Comparison of ENCODE assay signal across 9 cellular contexts in the genomic region with DNA sequence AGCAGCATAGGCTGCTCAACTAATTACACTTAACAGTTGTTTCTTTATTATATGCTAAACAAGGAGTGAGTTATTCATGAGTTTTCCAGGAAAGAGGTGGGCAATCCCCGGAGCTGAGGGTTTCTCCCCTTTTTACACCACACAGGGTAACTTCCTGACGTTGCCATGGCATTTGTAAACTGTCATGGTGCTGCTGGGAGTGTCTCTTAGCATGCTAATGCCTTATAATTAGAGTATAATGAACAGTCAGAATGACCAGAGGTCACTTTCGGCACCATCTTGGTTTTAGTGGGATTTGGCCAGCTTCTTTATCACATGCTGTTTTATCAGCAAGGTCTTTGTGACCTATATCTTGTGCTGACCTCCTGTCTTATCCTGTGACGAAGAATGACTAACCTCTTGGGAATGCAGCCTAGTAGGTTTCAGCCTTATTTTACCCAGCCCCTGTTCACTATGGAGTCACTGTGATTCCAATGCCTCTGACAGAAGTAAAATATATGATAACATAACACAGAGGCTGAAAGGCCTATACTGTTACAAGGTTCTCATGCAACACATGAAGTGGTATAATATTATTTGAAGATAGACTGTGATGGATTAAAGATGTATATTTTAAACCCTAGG. TPM values are rescaled to one million over a fixed set of nuclear protein-coding genes. Genes with fewer than 3 reads are reported as not detected.
A peak's percentile ranks its signal among the peaks of the same experiment; 100 is the strongest.
DNase-seq lines count a peak whose midpoint lies in the region; ATAC-seq, FAIRE-seq and TF ChIP-seq lines count a peak whose summit lies in the region.
"Had no signal": no experiment of that assay in that cellular context is flagged by ENCODE, and none has a peak within 500 bp of the region (broad histone marks: within the 10 kb centered on the region; RNA-seq: fewer than 3 reads in every experiment).

No MANE protein-coding gene starts in this region.

- H3K9me3 ChIP-seq in A549: no peaks in the 10 kb centered on the region
- H3K9me3 ChIP-seq in gastrocnemius medialis: no peaks in the 10 kb centered on the region
- H3K9me3 ChIP-seq: mucosa of descending colon had no signal

- peaks cover 24% of the 10 kb centered on the region for H3K4me1 Mint-ChIP-seq in activated CD4-positive, alpha-beta memory T cell treated with anti-CD3 and anti-CD28 coated beads, Interleukin-2, amount 10 ng/mL, durations not matched to agents 7 days and 5 days

- H3K4me1 ChIP-seq in A549: peaks cover 14% of the 10 kb centered on the region
- no peaks in the 10 kb centered on the region for H3K4me1 ChIP-seq in gastrocnemius medialis

- H3K27me3 ChIP-seq in gastrocnemius medialis: no peaks in the 10 kb centered on the region

- H3K9me3 Mint-ChIP-seq in activated CD4-positive, alpha-beta memory T cell treated with anti-CD3 and anti-CD28 coated beads, Interleukin-2, amount 10 ng/mL, durations not matched to agents 7 days and 5 days: peaks cover 3% of the 10 kb centered on the region

- intact Hi-C loops in sciatic nerve (cut with DNase I): no loop called here
- intact Hi-C loops in gastrocnemius medialis (cut with DNase I; ENCODE audit: low total_unique reads): no loop called here

- TF ChIP-seq POLR2A in A549 (IDR thresholded peaks at IDR 0.05; ENCODE audit: low read length) (no peak), gastrocnemius medialis (IDR thresholded peaks at IDR 0.05) (no peak)

- FAIRE-seq in A549 (lab: Jason Lieb, UNC): no peak

- in situ Hi-C loops in gastrocnemius medialis (cut with MboI; ENCODE audit: low sequenced_read_pairs in 4 of 4): no loop called here

- no peaks in the 10 kb centered on the region for H3K36me3 ChIP-seq in gastrocnemius medialis

- H3K27me3 Mint-ChIP-seq in activated CD4-positive, alpha-beta memory T cell treated with anti-CD3 and anti-CD28 coated beads, Interleukin-2, amount 10 ng/mL, durations not matched to agents 7 days and 5 days: no peaks in the 10 kb centered on the region

- peak overlapping the region; percentile 49 to 75; a peak in 4 of 6 replicates for H3K27ac ChIP-seq in A549
- H3K27ac ChIP-seq in gastrocnemius medialis: no peak overlapping the region

- H3K27ac Mint-ChIP-seq in activated CD4-positive, alpha-beta memory T cell treated with anti-CD3 and anti-CD28 coated beads, Interleukin-2, amount 10 ng/mL, durations not matched to agents 7 days and 5 days: no peak overlapping the region

- TF ChIP-seq EP300 in A549 (IDR thresholded peaks at IDR 0.05): no peak

- no peak overlapping the region for H3K4me3 Mint-ChIP-seq in activated CD4-positive, alpha-beta memory T cell treated with anti-CD3 and anti-CD28 coated beads, Interleukin-2, amount 10 ng/mL, durations not matched to agents 7 days and 5 days

- no peak overlapping the region for H3K4me3 ChIP-seq in A549
- no peak overlapping the region for H3K4me3 ChIP-seq in gastrocnemius medialis
- H3K4me3 ChIP-seq: mucosa of descending colon had no signal

- CTCF ChIA-PET in A549 (lab: Yijun Ruan, JAX): no interaction called here
- CTCF ChIA-PET in activated CD4-positive, alpha-beta memory T cell treated with anti-CD3 and anti-CD28 coated beads, Interleukin-2, amount 10 ng/mL, durations not matched to agents 7 days and 5 days (lab: Charles Lee): no interaction called here

- POLR2A ChIA-PET in A549 (lab: Yijun Ruan, JAX): no interaction called here
- POLR2A ChIA-PET in activated CD4-positive, alpha-beta memory T cell treated with anti-CD3 and anti-CD28 coated beads, Interleukin-2, amount 10 ng/mL, durations not matched to agents 7 days and 5 days (lab: Charles Lee): interaction anchor here (0.6 to 1.2 kb wide), 3 partner anchors 9 to 12 kb away, joined by 3 to 4 read pairs (median 3); no protein-coding TSS in a partner anchor

- no peak for DNase-seq in A549 (ENCODE audit: low read depth in 1 of 2, low spot score in 1 of 2)
- peak; percentile 58 for DNase-seq in activated CD4-positive, alpha-beta memory T cell treated with anti-CD3 and anti-CD28 coated beads, Interleukin-2, amount 10 ng/mL, durations not matched to agents 7 days and 5 days
- DNase-seq in iPS DF 4.7 (ENCODE audit: extremely low read depth, low spot score): peak; percentile 14
- DNase-seq in COLO668 (lab: John Stamatoyannopoulos, UW; ENCODE audit: unreplicated experiment): no peak
- DNase-seq in sciatic nerve (ENCODE audit: low spot score): no peak
- DNase-seq in gastrocnemius medialis: no peak
- no peak for DNase-seq in DMS 273 (lab: John Stamatoyannopoulos, UW; ENCODE audit: unreplicated experiment)
- DNase-seq: mucosa of descending colon had no signal

- peak overlapping the region; percentile 42; the same call in 2 of the 3 replicates for H3K4me2 ChIP-seq in A549

- no peak for TF ChIP-seq CTCF in A549 (IDR thresholded peaks at IDR 0.05)
- TF ChIP-seq CTCF in gastrocnemius medialis (IDR thresholded peaks at IDR 0.05 in 4 of 5, conservative IDR thresholded peaks at IDR 0.05 in 1 of 5): no peak

- ATAC-seq in A549 (peak in 1 of 2 experiments; percentile 56; a peak in 2 of 6 replicates), HG03045 (IDR thresholded peaks at IDR 0.05; ENCODE audit: unreplicated experiment) (peak; percentile 59), sciatic nerve (no peak), gastrocnemius medialis (no peak)
- ATAC-seq: mucosa of descending colon had no signal

- H3K36me3 Mint-ChIP-seq in activated CD4-positive, alpha-beta memory T cell treated with anti-CD3 and anti-CD28 coated beads, Interleukin-2, amount 10 ng/mL, durations not matched to agents 7 days and 5 days (ENCODE audit: low read depth): peaks cover 25% of the 10 kb centered on the region

- 38% methylated on average over 4 of the region's 4 CpGs for WGBS in A549 (ENCODE audit: missing lambda C conversion rate)

- no peak for TF ChIP-seq RAD21 in A549 (conservative IDR thresholded peaks at IDR 0.05 in 1 of 2, IDR thresholded peaks at IDR 0.05 in 1 of 2)

TF ChIP-seq in A549, 52 proteins besides CTCF, POLR2A, EP300 and RAD21 (continues in another document):
- no peak for TF ChIP-seq MAFK (IDR thresholded peaks at IDR 0.05; ENCODE audit: partially characterized antibody)
- no peak for TF ChIP-seq ZNF302 (CRISPR knock-in tag; IDR thresholded peaks at IDR 0.05)
- no peak for TF ChIP-seq EHF (CRISPR knock-in tag; IDR thresholded peaks at IDR 0.05)
- TF ChIP-seq, protein P1, sequence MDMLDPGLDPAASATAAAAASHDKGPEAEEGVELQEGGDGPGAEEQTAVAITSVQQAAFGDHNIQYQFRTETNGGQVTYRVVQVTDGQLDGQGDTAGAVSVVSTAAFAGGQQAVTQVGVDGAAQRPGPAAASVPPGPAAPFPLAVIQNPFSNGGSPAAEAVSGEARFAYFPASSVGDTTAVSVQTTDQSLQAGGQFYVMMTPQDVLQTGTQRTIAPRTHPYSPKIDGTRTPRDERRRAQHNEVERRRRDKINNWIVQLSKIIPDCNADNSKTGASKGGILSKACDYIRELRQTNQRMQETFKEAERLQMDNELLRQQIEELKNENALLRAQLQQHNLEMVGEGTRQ (IDR thresholded peaks at IDR 0.05): no peak
- TF ChIP-seq NPAS2 (CRISPR knock-in tag; IDR thresholded peaks at IDR 0.05; ENCODE audit: borderline replicate concordance): no peak
- TF ChIP-seq FOSB (CRISPR knock-in tag; IDR thresholded peaks at IDR 0.05): no peak
- TF ChIP-seq ESRRA (IDR thresholded peaks at IDR 0.05; ENCODE audit: borderline replicate concordance, low read length): no peak
- TF ChIP-seq, protein P2, sequence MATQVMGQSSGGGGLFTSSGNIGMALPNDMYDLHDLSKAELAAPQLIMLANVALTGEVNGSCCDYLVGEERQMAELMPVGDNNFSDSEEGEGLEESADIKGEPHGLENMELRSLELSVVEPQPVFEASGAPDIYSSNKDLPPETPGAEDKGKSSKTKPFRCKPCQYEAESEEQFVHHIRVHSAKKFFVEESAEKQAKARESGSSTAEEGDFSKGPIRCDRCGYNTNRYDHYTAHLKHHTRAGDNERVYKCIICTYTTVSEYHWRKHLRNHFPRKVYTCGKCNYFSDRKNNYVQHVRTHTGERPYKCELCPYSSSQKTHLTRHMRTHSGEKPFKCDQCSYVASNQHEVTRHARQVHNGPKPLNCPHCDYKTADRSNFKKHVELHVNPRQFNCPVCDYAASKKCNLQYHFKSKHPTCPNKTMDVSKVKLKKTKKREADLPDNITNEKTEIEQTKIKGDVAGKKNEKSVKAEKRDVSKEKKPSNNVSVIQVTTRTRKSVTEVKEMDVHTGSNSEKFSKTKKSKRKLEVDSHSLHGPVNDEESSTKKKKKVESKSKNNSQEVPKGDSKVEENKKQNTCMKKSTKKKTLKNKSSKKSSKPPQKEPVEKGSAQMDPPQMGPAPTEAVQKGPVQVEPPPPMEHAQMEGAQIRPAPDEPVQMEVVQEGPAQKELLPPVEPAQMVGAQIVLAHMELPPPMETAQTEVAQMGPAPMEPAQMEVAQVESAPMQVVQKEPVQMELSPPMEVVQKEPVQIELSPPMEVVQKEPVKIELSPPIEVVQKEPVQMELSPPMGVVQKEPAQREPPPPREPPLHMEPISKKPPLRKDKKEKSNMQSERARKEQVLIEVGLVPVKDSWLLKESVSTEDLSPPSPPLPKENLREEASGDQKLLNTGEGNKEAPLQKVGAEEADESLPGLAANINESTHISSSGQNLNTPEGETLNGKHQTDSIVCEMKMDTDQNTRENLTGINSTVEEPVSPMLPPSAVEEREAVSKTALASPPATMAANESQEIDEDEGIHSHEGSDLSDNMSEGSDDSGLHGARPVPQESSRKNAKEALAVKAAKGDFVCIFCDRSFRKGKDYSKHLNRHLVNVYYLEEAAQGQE (IDR thresholded peaks at IDR 0.05): no peak
- TF ChIP-seq KDM5A (IDR thresholded peaks at IDR 0.05): no peak
- no peak for TF ChIP-seq BHLHE40 (IDR thresholded peaks at IDR 0.05; ENCODE audit: low read depth, low read length)
- TF ChIP-seq PHF8 (IDR thresholded peaks at IDR 0.05; ENCODE audit: borderline replicate concordance, low read depth): no peak
- no peak for TF ChIP-seq HOXA7 (CRISPR knock-in tag; IDR thresholded peaks at IDR 0.05)

RNA-seq across cellular contexts. Expression of a gene that starts 41.3 kb away (rescaled TPM):
- polyA plus RNA-seq in A549 (2011; rRNA removed) (171 and 183 TPM in 2 replicates), A549 (2017; fragmentation: RNase III; extraction: RNeasy Plus Mini Kit Qiagen cat#74134 plus additional on column Dnase treatment) (127 to 158 TPM (median 149 TPM) in 3 replicates)
- 34.4 and 47.4 TPM in 2 replicates for polyA plus RNA-seq in A549 (2012; cell fraction: cytosol; rRNA removed)
- polyA plus RNA-seq in A549 (2012; cell fraction: nucleus; rRNA removed): 18.4 and 25.5 TPM in 2 replicates
- 70.7 and 74.9 TPM in 2 replicates for polyA minus RNA-seq in A549 (2011; rRNA and poly(A)+ RNA removed)
- 10 to 100 TPM; 53.5 to 54.4 TPM for total RNA-seq in activated CD4-positive, alpha-beta memory T cell treated with anti-CD3 and anti-CD28 coated beads, Interleukin-2, amount 10 ng/mL, durations not matched to agents 7 days and 5 days
- total RNA-seq in sciatic nerve (195 TPM), gastrocnemius medialis (100 to 1,000 TPM in 3 of 4 donors, 10 to 100 TPM in 1; 95.7 to 140 (median 115) TPM)

Comparison
In these comparisons a context has a peak if more than half of its experiments do, and no peak if none do; other contexts are left out.
1. DNase-seq: peak in activated CD4-positive, alpha-beta memory T cell treated with anti-CD3 and anti-CD28 coated beads, Interleukin-2, amount 10 ng/mL, durations not matched to agents 7 days and 5 days (single experiment) and iPS DF 4.7 (single experiment); none in A549 (0 of 2), COLO668 (single experiment), sciatic nerve (single experiment), gastrocnemius medialis (0 of 2) and DMS 273 (single experiment).
2. H3K27ac ChIP-seq: peak in A549 (2 of 2); none in gastrocnemius medialis (0 of 4).